Comparison of ENCODE assay signal across 36 cellular contexts in the genomic region with DNA sequence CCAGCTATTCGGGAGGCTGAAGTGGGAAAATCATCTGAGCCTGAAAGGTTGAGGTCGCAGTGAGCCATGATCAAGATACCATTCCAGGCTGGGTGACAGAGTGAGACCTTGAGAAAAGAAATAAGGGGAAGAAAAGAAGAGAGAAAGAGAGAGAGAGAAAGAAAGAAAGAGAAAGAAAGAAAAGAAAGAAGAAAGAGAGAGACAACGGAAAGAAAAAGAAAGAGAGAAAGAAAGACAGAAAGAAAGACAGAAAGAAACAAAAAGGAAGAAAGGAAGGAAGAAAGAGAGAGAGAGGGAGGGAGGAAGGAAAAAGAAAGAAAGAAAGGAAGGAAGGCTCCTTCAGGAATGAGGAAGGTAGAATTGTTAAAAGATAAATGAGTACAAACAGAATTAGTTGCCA.
"Had no signal": no experiment of that assay in that cellular context is flagged by ENCODE, and none has a peak within 500 bp of the region (broad histone marks: within the 10 kb centered on the region; RNA-seq: fewer than 3 reads in every experiment).

No MANE protein-coding gene starts in this region.

- H3K4me3 ChIP-seq: ascending aorta, breast epithelium, cardiac muscle cell, coronary artery, dorsolateral prefrontal cortex, gastrocnemius medialis, heart left ventricle had no signal

- H3K4me1 Mint-ChIP-seq: activated CD4-positive, alpha-beta T cell treated with anti-CD3 and anti-CD28 coated beads for 36 hours; activated CD4-positive, alpha-beta T cell treated with anti-CD3 and anti-CD28 coated beads, Interleukin-2, amount 10 ng/mL, durations not matched to agents 24 days and 14 days; activated CD8-positive, alpha-beta memory T cell treated with anti-CD3 and anti-CD28 coated beads, Interleukin-2, amount 10 ng/mL, durations not matched to agents 7 days and 5 days; activated naive CD4-positive, alpha-beta T cell treated with anti-CD3 and anti-CD28 coated beads, Interleukin-2, amount 10 ng/mL, durations not matched to agents 7 days and 5 days; activated naive CD8-positive, alpha-beta T cell treated with anti-CD3 and anti-CD28 coated beads, Interleukin-2, amount 10 ng/mL, durations not matched to agents 7 days and 5 days; brain; T-cell had no signal

- H3K9me3 Mint-ChIP-seq: activated CD4-positive, alpha-beta memory T cell treated with anti-CD3 and anti-CD28 coated beads for 36 hours; activated CD4-positive, alpha-beta T cell treated with anti-CD3 and anti-CD28 coated beads, Interleukin-2, amount 10 ng/mL, durations not matched to agents 24 days and 14 days; activated naive CD4-positive, alpha-beta T cell treated with anti-CD3 and anti-CD28 coated beads, Interleukin-2, amount 10 ng/mL, durations not matched to agents 7 days and 5 days; activated naive CD4-positive, alpha-beta T cell treated with anti-CD3 and anti-CD28 coated beads, Interleukin-2, amount 50 U/mL, for 72 hours; activated naive CD8-positive, alpha-beta T cell treated with anti-CD3 and anti-CD28 coated beads, Interleukin-2, amount 10 ng/mL, durations not matched to agents 7 days and 5 days; activated T-cell treated with anti-CD3 and anti-CD28 coated beads, Interleukin-2, amount 50 U/mL, for 24 hours; activated T-cell treated with anti-CD3 and anti-CD28 coated beads, Interleukin-2, amount 50 U/mL, for 72 hours; brain; dendritic cell treated with granulocyte-macrophage colony-stimulating factor and Interleukin-4, amounts not matched to agents 40 ng/mL and 50 ng/mL, for 4 days; T-cell; T-helper 1 cell treated with Interleukin-12 subunit alpha and Interleukin-12 subunit beta and Interleukin-4 antibody, amounts not matched to agents 30 μg/mL and 1 μg/mL, for 36 hours had no signal

- DNase-seq: activated CD4-positive, alpha-beta memory T cell treated with anti-CD3 and anti-CD28 coated beads for 36 hours; activated CD4-positive, alpha-beta T cell treated with anti-CD3 and anti-CD28 coated beads for 36 hours; activated CD4-positive, alpha-beta T cell treated with anti-CD3 and anti-CD28 coated beads, Interleukin-2, amount 10 ng/mL, durations not matched to agents 24 days and 14 days; activated CD4-positive, CD25-positive, alpha-beta regulatory T cell; activated CD4-positive, CD25-positive, alpha-beta regulatory T cell treated with anti-CD3 and anti-CD28 coated beads, Interleukin-2, amount 50 U/mL, for 72 hours; activated CD8-positive, alpha-beta memory T cell treated with anti-CD3 and anti-CD28 coated beads, Interleukin-2, amount 10 ng/mL, durations not matched to agents 7 days and 5 days; activated CD8-positive, alpha-beta memory T cell treated with anti-CD3 and anti-CD28 coated beads, Interleukin-2, amount 50 U/mL, for 4 hours; activated CD8-positive, alpha-beta T cell treated with anti-CD3 and anti-CD28 coated beads, Interleukin-2, amount 10 ng/mL, durations not matched to agents 7 days and 5 days; activated gamma-delta T cell; activated naive CD4-positive, alpha-beta T cell; activated naive CD4-positive, alpha-beta T cell treated with anti-CD3 and anti-CD28 coated beads, Interleukin-2, amount 10 ng/mL, durations not matched to agents 7 days and 5 days; activated naive CD8-positive, alpha-beta T cell treated with anti-CD3 and anti-CD28 coated beads, Interleukin-2, amount 10 ng/mL, durations not matched to agents 7 days and 5 days; activated T-cell treated with anti-CD3 and anti-CD28 coated beads for 4 hours; activated T-cell treated with anti-CD3 and anti-CD28 coated beads, Interleukin-2, amount 50 U/mL, for 24 hours; activated T-cell treated with anti-CD3 and anti-CD28 coated beads, Interleukin-2, amount 50 U/mL, for 72 hours; central memory CD4-positive, alpha-beta T cell; cerebellar nuclear complex; dorsolateral prefrontal cortex; effector memory CD4-positive, alpha-beta T cell; endodermal cell; foreskin keratinocyte; gastrocnemius medialis; glutamatergic neuron; heart left ventricle; T-cell; T1000; WERI-Rb-1 had no signal

- H3K36me3 ChIP-seq: ascending aorta, breast epithelium, cardiac muscle cell, gastrocnemius medialis, heart left ventricle, WERI-Rb-1 had no signal

- H3K36me3 Mint-ChIP-seq: activated CD4-positive, alpha-beta memory T cell treated with anti-CD3 and anti-CD28 coated beads for 36 hours; activated CD8-positive, alpha-beta memory T cell treated with anti-CD3 and anti-CD28 coated beads, Interleukin-2, amount 10 ng/mL, durations not matched to agents 7 days and 5 days; activated naive CD4-positive, alpha-beta T cell treated with anti-CD3 and anti-CD28 coated beads, Interleukin-2, amount 10 ng/mL, durations not matched to agents 7 days and 5 days; activated naive CD4-positive, alpha-beta T cell treated with anti-CD3 and anti-CD28 coated beads, Interleukin-2, amount 50 U/mL, for 72 hours; activated naive CD8-positive, alpha-beta T cell treated with anti-CD3 and anti-CD28 coated beads, Interleukin-2, amount 10 ng/mL, durations not matched to agents 7 days and 5 days; brain; T-cell had no signal

- H3K4me1 ChIP-seq: ascending aorta, breast epithelium, gastrocnemius medialis, heart left ventricle had no signal

- ATAC-seq: activated CD4-positive, alpha-beta T cell treated with anti-CD3 and anti-CD28 coated beads for 36 hours; activated CD8-positive, alpha-beta memory T cell treated with anti-CD3 and anti-CD28 coated beads, Interleukin-2, amount 10 ng/mL, durations not matched to agents 7 days and 5 days; activated CD8-positive, alpha-beta T cell treated with anti-CD3 and anti-CD28 coated beads, Interleukin-2, amount 10 ng/mL, durations not matched to agents 7 days and 5 days; activated naive CD4-positive, alpha-beta T cell treated with anti-CD3 and anti-CD28 coated beads, Interleukin-2, amount 50 U/mL, for 72 hours; activated T-cell treated with anti-CD3 and anti-CD28 coated beads, Interleukin-2, amount 50 U/mL, for 72 hours; esophagus mucosa; foreskin keratinocyte; gastrocnemius medialis; heart left ventricle; T-cell had no signal

- H3K27ac ChIP-seq: ascending aorta, breast epithelium, cardiac muscle cell, coronary artery, dorsolateral prefrontal cortex, foreskin keratinocyte, gastrocnemius medialis, heart left ventricle, WERI-Rb-1 had no signal

- H3K9me3 ChIP-seq: ascending aorta, breast epithelium, gastrocnemius medialis had no signal

- H3K27ac Mint-ChIP-seq: activated CD4-positive, alpha-beta memory T cell treated with anti-CD3 and anti-CD28 coated beads for 36 hours; activated CD4-positive, alpha-beta T cell treated with anti-CD3 and anti-CD28 coated beads for 36 hours; activated CD4-positive, alpha-beta T cell treated with anti-CD3 and anti-CD28 coated beads, Interleukin-2, amount 10 ng/mL, durations not matched to agents 24 days and 14 days; activated CD8-positive, alpha-beta memory T cell treated with anti-CD3 and anti-CD28 coated beads, Interleukin-2, amount 10 ng/mL, durations not matched to agents 7 days and 5 days; activated CD8-positive, alpha-beta T cell treated with anti-CD3 and anti-CD28 coated beads, Interleukin-2, amount 10 ng/mL, durations not matched to agents 7 days and 5 days; activated naive CD4-positive, alpha-beta T cell treated with anti-CD3 and anti-CD28 coated beads, Interleukin-2, amount 10 ng/mL, durations not matched to agents 7 days and 5 days; activated naive CD4-positive, alpha-beta T cell treated with anti-CD3 and anti-CD28 coated beads, Interleukin-2, amount 50 U/mL, for 72 hours; activated naive CD8-positive, alpha-beta T cell treated with anti-CD3 and anti-CD28 coated beads, Interleukin-2, amount 10 ng/mL, durations not matched to agents 7 days and 5 days; activated T-cell treated with anti-CD3 and anti-CD28 coated beads, Interleukin-2, amount 50 U/mL, for 24 hours; activated T-cell treated with anti-CD3 and anti-CD28 coated beads, Interleukin-2, amount 50 U/mL, for 72 hours; brain; dendritic cell treated with granulocyte-macrophage colony-stimulating factor and Interleukin-4, amounts not matched to agents 40 ng/mL and 50 ng/mL, for 4 days; endodermal cell; T-cell; T-helper 1 cell treated with Interleukin-12 subunit alpha and Interleukin-12 subunit beta and Interleukin-4 antibody, amounts not matched to agents 30 μg/mL and 1 μg/mL, for 36 hours had no signal

- H3K4me3 Mint-ChIP-seq: activated CD4-positive, alpha-beta memory T cell treated with anti-CD3 and anti-CD28 coated beads for 36 hours; activated CD4-positive, alpha-beta T cell treated with anti-CD3 and anti-CD28 coated beads for 36 hours; activated CD4-positive, alpha-beta T cell treated with anti-CD3 and anti-CD28 coated beads, Interleukin-2, amount 10 ng/mL, durations not matched to agents 24 days and 14 days; activated CD8-positive, alpha-beta memory T cell treated with anti-CD3 and anti-CD28 coated beads, Interleukin-2, amount 10 ng/mL, durations not matched to agents 7 days and 5 days; activated CD8-positive, alpha-beta T cell treated with anti-CD3 and anti-CD28 coated beads, Interleukin-2, amount 10 ng/mL, durations not matched to agents 7 days and 5 days; activated naive CD4-positive, alpha-beta T cell treated with anti-CD3 and anti-CD28 coated beads, Interleukin-2, amount 10 ng/mL, durations not matched to agents 7 days and 5 days; activated naive CD8-positive, alpha-beta T cell treated with anti-CD3 and anti-CD28 coated beads, Interleukin-2, amount 10 ng/mL, durations not matched to agents 7 days and 5 days; activated T-cell treated with anti-CD3 and anti-CD28 coated beads, Interleukin-2, amount 50 U/mL, for 24 hours; activated T-cell treated with anti-CD3 and anti-CD28 coated beads, Interleukin-2, amount 50 U/mL, for 72 hours; brain; dendritic cell treated with granulocyte-macrophage colony-stimulating factor and Interleukin-4, amounts not matched to agents 40 ng/mL and 50 ng/mL, for 4 days; endodermal cell; T-cell; T-helper 1 cell treated with Interleukin-12 subunit alpha and Interleukin-12 subunit beta and Interleukin-4 antibody, amounts not matched to agents 30 μg/mL and 1 μg/mL, for 36 hours had no signal

- H3K27me3 ChIP-seq: ascending aorta, breast epithelium, cardiac muscle cell, dorsolateral prefrontal cortex, foreskin keratinocyte, heart left ventricle had no signal
